ENCODE assay signal across 16 cellular contexts in the genomic region with DNA sequence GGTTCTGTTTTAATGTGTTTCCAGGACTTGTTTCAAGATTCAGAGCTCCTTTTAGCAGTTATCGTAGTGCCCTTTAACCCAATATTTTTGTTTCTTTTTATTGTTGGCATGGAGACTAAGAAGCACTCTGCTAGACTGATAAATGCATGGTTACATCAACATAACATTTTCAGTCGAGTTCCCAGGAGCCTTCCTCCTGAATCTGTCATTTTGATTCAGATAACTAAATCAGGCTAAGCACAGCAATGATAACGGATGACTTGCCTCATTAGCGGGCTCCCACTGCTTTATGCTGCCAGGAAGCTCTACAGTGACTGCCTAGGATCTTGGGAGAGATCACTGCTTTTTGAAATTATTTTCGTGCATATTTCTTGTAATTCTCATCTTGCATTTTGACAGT.
DNase-seq lines count a peak whose midpoint lies in the region; ATAC-seq and TF ChIP-seq lines count a peak whose summit lies in the region.
"Had no signal": no experiment of that assay in that cellular context is flagged by ENCODE, and none has a peak within 500 bp of the region (broad histone marks: within the 10 kb centered on the region; RNA-seq: fewer than 3 reads in every experiment).

No MANE protein-coding gene starts in this region.

- DNase-seq in GM04504 (ENCODE audit: low read depth) (peak; percentile 13), amniotic epithelial cell (ENCODE audit: low read depth) (peak; percentile 87), fibroblast of the conjunctiva (ENCODE audit: low read depth) (peak; percentile 1), mucosa of gallbladder (ENCODE audit: low spot score) (no peak), GF-D8 (lab: John Stamatoyannopoulos, UW) (no peak)
- no peak for DNase-seq in activated CD4-positive, CD25-positive, alpha-beta regulatory T cell treated with anti-CD3 and anti-CD28 coated beads, Interleukin-2, amount 50 U/mL, for 72 hours
- DNase-seq: activated CD4-positive, alpha-beta T cell treated with anti-CD3 and anti-CD28 coated beads, Interleukin-2, amount 10 ng/mL, durations not matched to agents 7 days and 5 days; activated T-cell treated with anti-CD3 and anti-CD28 coated beads, Interleukin-2, amount 50 U/mL, for 1 hour; H9; kidney; NCI-H2081 treated with DMSO at 0.1 percent for 48 hours; substantia nigra had no signal

- peak; percentile 61 for TF ChIP-seq RAD21 in neural cell (conservative IDR thresholded peaks at IDR 0.05)

- no peak overlapping the region for H3K4me3 Mint-ChIP-seq in stimulated activated memory B cell treated with anti-CD40 and anti-IgM and Interleukin-4, amounts not matched to agents 10 μg/mL and 1 μg/mL and 100 μg/mL, for 72 hours
- H3K4me3 Mint-ChIP-seq: activated CD4-positive, alpha-beta T cell treated with anti-CD3 and anti-CD28 coated beads, Interleukin-2, amount 10 ng/mL, durations not matched to agents 7 days and 5 days; activated naive CD4-positive, alpha-beta T cell treated with anti-CD3 and anti-CD28 coated beads, Interleukin-2, amount 50 U/mL, for 24 hours; H9 had no signal

- H3K4me2 ChIP-seq in neural cell (ENCODE audit: low read length): no peak overlapping the region

- H2AFZ ChIP-seq in neural cell (ENCODE audit: low read depth, low read length): no peak overlapping the region

- no peak overlapping the region for H3K27ac Mint-ChIP-seq in stimulated activated memory B cell treated with anti-CD40 and anti-IgM and Interleukin-4, amounts not matched to agents 10 μg/mL and 1 μg/mL and 100 μg/mL, for 72 hours
- H3K27ac Mint-ChIP-seq: activated CD4-positive, alpha-beta T cell treated with anti-CD3 and anti-CD28 coated beads, Interleukin-2, amount 10 ng/mL, durations not matched to agents 7 days and 5 days; activated naive CD4-positive, alpha-beta T cell treated with anti-CD3 and anti-CD28 coated beads, Interleukin-2, amount 50 U/mL, for 24 hours; H9 had no signal

- no peaks in the 10 kb centered on the region for H3K36me3 ChIP-seq in neural cell (ENCODE audit: insufficient read depth, low read length)

- no peaks in the 10 kb centered on the region for H3K36me3 Mint-ChIP-seq in stimulated activated memory B cell treated with anti-CD40 and anti-IgM and Interleukin-4, amounts not matched to agents 10 μg/mL and 1 μg/mL and 100 μg/mL, for 72 hours
- H3K36me3 Mint-ChIP-seq: activated naive CD4-positive, alpha-beta T cell treated with anti-CD3 and anti-CD28 coated beads, Interleukin-2, amount 50 U/mL, for 24 hours had no signal

- peaks cover 14% of the 10 kb centered on the region for H3K9me3 Mint-ChIP-seq in stimulated activated memory B cell treated with anti-CD40 and anti-IgM and Interleukin-4, amounts not matched to agents 10 μg/mL and 1 μg/mL and 100 μg/mL, for 72 hours
- H3K9me3 Mint-ChIP-seq: activated CD4-positive, alpha-beta T cell treated with anti-CD3 and anti-CD28 coated beads, Interleukin-2, amount 10 ng/mL, durations not matched to agents 7 days and 5 days had no signal

- peak; percentile 97 for TF ChIP-seq EP300 in neural cell (conservative IDR thresholded peaks at IDR 0.05; ENCODE audit: poor library complexity, severe bottlenecking)

- peak overlapping the region; percentile 19 for H3K4me3 ChIP-seq in neural cell (ENCODE audit: low read length)
- H3K4me3 ChIP-seq: GM12878 had no signal

- no peaks in the 10 kb centered on the region for H4K20me1 ChIP-seq in neural cell (ENCODE audit: insufficient read depth)

- peaks cover 25% of the 10 kb centered on the region for H3K4me1 Mint-ChIP-seq in stimulated activated memory B cell treated with anti-CD40 and anti-IgM and Interleukin-4, amounts not matched to agents 10 μg/mL and 1 μg/mL and 100 μg/mL, for 72 hours
- H3K4me1 Mint-ChIP-seq: activated CD4-positive, alpha-beta T cell treated with anti-CD3 and anti-CD28 coated beads, Interleukin-2, amount 10 ng/mL, durations not matched to agents 7 days and 5 days; activated naive CD4-positive, alpha-beta T cell treated with anti-CD3 and anti-CD28 coated beads, Interleukin-2, amount 50 U/mL, for 24 hours had no signal

- peak overlapping the region; percentile 48 for H3K9ac ChIP-seq in neural cell (ENCODE audit: low read length)

- TF ChIP-seq CTCF in neural cell (IDR thresholded peaks at IDR 0.05; ENCODE audit: poor library complexity, severe bottlenecking): no peak

- no peaks in the 10 kb centered on the region for H3K9me2 ChIP-seq in neural cell (ENCODE audit: insufficient read depth, low read length)

- no peaks in the 10 kb centered on the region for H3K9me3 ChIP-seq in neural cell (ENCODE audit: low read length)

- no peaks in the 10 kb centered on the region for H3K27me3 ChIP-seq in neural cell (ENCODE audit: insufficient read depth, low read depth, low read length)

- ATAC-seq in stimulated activated memory B cell treated with anti-CD40 and anti-IgM and Interleukin-4, amounts not matched to agents 10 μg/mL and 1 μg/mL and 100 μg/mL, for 72 hours: no peak
- ATAC-seq: GM12878 had no signal

- H3K27me3 Mint-ChIP-seq in stimulated activated memory B cell treated with anti-CD40 and anti-IgM and Interleukin-4, amounts not matched to agents 10 μg/mL and 1 μg/mL and 100 μg/mL, for 72 hours: no peaks in the 10 kb centered on the region

- H3F3A ChIP-seq in neural cell (ENCODE audit: insufficient read depth, low read length, poor library complexity, severe bottlenecking): peaks cover 3% of the 10 kb centered on the region

- H3K27ac ChIP-seq in neural cell (ENCODE audit: low read length): peak overlapping the region; percentile 91

- H3K79me2 ChIP-seq in neural cell (replicated peaks; ENCODE audit: insufficient read depth, low read length): no peaks in the 10 kb centered on the region

TF ChIP-seq in neural cell, 6 proteins besides CTCF, POLR2A, EP300 and RAD21:
- peak; percentile 11 for TF ChIP-seq MXI1 (conservative IDR thresholded peaks at IDR 0.05; ENCODE audit: poor library complexity, severe bottlenecking)
- no peak for TF ChIP-seq EZH2 (IDR thresholded peaks at IDR 0.05; ENCODE audit: borderline replicate concordance, insufficient read depth, low read length, poor library complexity, severe bottlenecking)
- TF ChIP-seq POLR2AphosphoS5 (IDR thresholded peaks at IDR 0.05): peak; percentile 94
- TF ChIP-seq TAF1 (IDR thresholded peaks at IDR 0.05; ENCODE audit: low read depth): no peak
- peak; percentile 91 for TF ChIP-seq REST (IDR thresholded peaks at IDR 0.05; ENCODE audit: borderline replicate concordance)
- TF ChIP-seq SMC3 (conservative IDR thresholded peaks at IDR 0.05; ENCODE audit: poor library complexity): peak; percentile 33
TF ChIP-seq in neural cell: peak in this region for 4.

Comparison
In these comparisons a context has a peak if more than half of its experiments do, and no peak if none do; other contexts are left out.
1. DNase-seq: peak in GM04504 (single experiment), amniotic epithelial cell (single experiment) and fibroblast of the conjunctiva (single experiment); none in mucosa of gallbladder (single experiment), activated CD4-positive, CD25-positive, alpha-beta regulatory T cell treated with anti-CD3 and anti-CD28 coated beads, Interleukin-2, amount 50 U/mL, for 72 hours (single experiment) and GF-D8 (single experiment).